Comparison of ENCODE assay signal across 27 cellular contexts in the genomic region with DNA sequence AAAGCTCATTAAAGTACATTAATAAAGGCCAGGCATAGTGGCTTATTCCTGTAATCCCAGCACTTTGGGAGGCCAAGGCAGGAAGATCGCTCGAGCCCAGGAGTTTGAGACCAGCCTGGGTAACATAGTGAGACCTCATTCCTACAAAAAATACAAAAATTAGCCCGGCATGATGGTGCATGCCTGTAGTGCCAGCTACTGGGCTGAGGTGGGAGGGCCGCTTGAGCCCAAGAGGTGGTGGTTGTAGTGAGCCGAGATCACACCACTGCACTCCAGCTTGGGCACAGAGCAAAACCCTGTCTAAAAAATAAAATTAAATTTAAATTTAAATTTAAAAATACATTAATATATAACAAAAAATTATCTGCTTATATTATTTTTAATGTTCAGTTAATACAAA. TPM values are rescaled to one million over a fixed set of nuclear protein-coding genes. Genes with fewer than 3 reads are reported as not detected.
DNase-seq lines count a peak whose midpoint lies in the region; ATAC-seq, FAIRE-seq and TF ChIP-seq lines count a peak whose summit lies in the region.
"Had no signal": no experiment of that assay in that cellular context is flagged by ENCODE, and none has a peak within 500 bp of the region (broad histone marks: within the 10 kb centered on the region; RNA-seq: fewer than 3 reads in every experiment).

No MANE protein-coding gene starts in this region.

- H3K27ac ChIP-seq in K562 (ENCODE audit: extremely low read depth, low read depth, low read length) (no peak overlapping the region), endothelial cell of umbilical vein (ENCODE audit: insufficient read depth, low read depth, low read length) (no peak overlapping the region), neural progenitor cell (no peak overlapping the region)
- H3K27ac ChIP-seq: A549; BLaER1 treated with 17β-estradiol and CSF1 and Interleukin-3, amounts not matched to agents 10 nM and 100 nM; GM23248 had no signal

- H3F3A ChIP-seq in Loucy (ENCODE audit: low read depth) (0 out of 2 replicates have a peak, but pooled peaks cover 5% of the 10 kb centered on the region), neural progenitor cell (ENCODE audit: low read depth) (no peaks in the 10 kb centered on the region)

- dilution Hi-C loops in endothelial cell of umbilical vein (cut with MboI; ENCODE audit: extremely low pct_ligation_motif_present, low sequenced_read_pairs) = no loop called here

- H2AFZ ChIP-seq in Loucy (ENCODE audit: low read length) (no peak overlapping the region), K562 (ENCODE audit: low read depth, low read length) (no peak overlapping the region), endothelial cell of umbilical vein (ENCODE audit: low read depth, low read length) (no peak overlapping the region), neural progenitor cell (replicated peaks) (no peak overlapping the region)
- H2AFZ ChIP-seq: GM23248 had no signal

- no peaks in the 10 kb centered on the region for H3K79me2 ChIP-seq in Loucy (ENCODE audit: insufficient read depth, low read length)
- no peaks in the 10 kb centered on the region for H3K79me2 ChIP-seq in K562 (ENCODE audit: control insufficient read depth, insufficient read depth, low read length)
- no peaks in the 10 kb centered on the region for H3K79me2 ChIP-seq in endothelial cell of umbilical vein (ENCODE audit: control insufficient read depth, insufficient read depth, low read length)
- no peaks in the 10 kb centered on the region for H3K79me2 ChIP-seq in neural progenitor cell (ENCODE audit: low read depth)

- DNase-seq in K562 (ENCODE audit: extremely low read depth in 1 of 4, low spot score in 3 of 4) (no peak), endothelial cell of umbilical vein (ENCODE audit: low read depth, low spot score) (no peak), neural progenitor cell (ENCODE audit: low spot score) (no peak), NCI-H1694 (lab: John Stamatoyannopoulos, UW) (no peak)
- DNase-seq in activated CD4-positive, alpha-beta T cell treated with anti-CD3 and anti-CD28 coated beads for 4 hours = no peak
- DNase-seq: 8988T; ACHN; AML-193; BE2C; CD4-positive, alpha-beta T cell; CD8-positive, alpha-beta memory T cell; DMS 273 treated with DMSO at 0.1 percent for 48 hours; DMS79; EL; GDM1; GM23248; HFFc6 had no signal

- POLR2A ChIA-PET in K562 (lab: Yijun Ruan, JAX) = interaction anchor here (0.8 kb wide), 1 partner anchor 44 kb away, joined by 3 read pairs; no protein-coding TSS in a partner anchor
- POLR2A ChIA-PET in endothelial cell of umbilical vein (lab: Charles Lee) = no interaction called here

- no peak overlapping the region for H3K4me2 ChIP-seq in Loucy (ENCODE audit: low read depth, low read length, poor library complexity, severe bottlenecking)
- H3K4me2 ChIP-seq in K562 (ENCODE audit: insufficient read depth, low read length) = no peak overlapping the region
- no peak overlapping the region for H3K4me2 ChIP-seq in endothelial cell of umbilical vein (ENCODE audit: insufficient read depth, low read length)
- no peak overlapping the region for H3K4me2 ChIP-seq in neural progenitor cell
- H3K4me2 ChIP-seq: A549; BLaER1 treated with 17β-estradiol and CSF1 and Interleukin-3, amounts not matched to agents 10 nM and 100 nM had no signal

- no peaks in the 10 kb centered on the region for H3K27me3 Mint-ChIP-seq in neural progenitor cell (ENCODE audit: insufficient read depth, low read depth)

- peaks cover 15% of the 10 kb centered on the region for H3K4me1 ChIP-seq in Loucy (ENCODE audit: insufficient read depth, low read length, poor library complexity, severe bottlenecking)
- H3K4me1 ChIP-seq in K562 (replicated peaks in 1 of 2; ENCODE audit: control insufficient read depth in 2 of 2, insufficient read depth in 2 of 2, low read length in 2 of 2) = no peaks in the 10 kb centered on the region
- no peaks in the 10 kb centered on the region for H3K4me1 ChIP-seq in endothelial cell of umbilical vein (ENCODE audit: control insufficient read depth, extremely low read depth, insufficient read depth, low read length)
- no peaks in the 10 kb centered on the region for H3K4me1 ChIP-seq in neural progenitor cell
- H3K4me1 ChIP-seq: BE2C; BLaER1 treated with 17β-estradiol and CSF1 and Interleukin-3, amounts not matched to agents 10 nM and 100 nM; HAP-1 had no signal

- H4K20me1 ChIP-seq in Loucy (ENCODE audit: insufficient read depth, low read length, poor library complexity, severe bottlenecking) (no peaks in the 10 kb centered on the region), K562 (replicated peaks; ENCODE audit: control insufficient read depth, insufficient read depth, low read length) (no peaks in the 10 kb centered on the region), endothelial cell of umbilical vein (replicated peaks; ENCODE audit: control insufficient read depth, extremely low read depth, insufficient read depth, low read length) (no peaks in the 10 kb centered on the region), neural progenitor cell (ENCODE audit: low read depth) (no peaks in the 10 kb centered on the region)
- H4K20me1 ChIP-seq: BLaER1 treated with 17β-estradiol and CSF1 and Interleukin-3, amounts not matched to agents 10 nM and 100 nM had no signal

- H3K27ac Mint-ChIP-seq in neural progenitor cell = no peak overlapping the region
- H3K27ac Mint-ChIP-seq: CD14-positive monocyte; CD4-positive, alpha-beta T cell; CD8-positive, alpha-beta memory T cell; HFFc6 had no signal

- intact Hi-C loops in K562 (cut with micrococcal nuclease) = no loop called here
- intact Hi-C loops in endothelial cell of umbilical vein (cut with micrococcal nuclease) = no loop called here

- H3K9me3 ChIP-seq in Loucy (ENCODE audit: insufficient read depth, low read depth, low read length) (no peaks in the 10 kb centered on the region; the same call in 1 of the 2 replicates), K562 (replicated peaks; ENCODE audit: control insufficient read depth, insufficient read depth, low read depth, low read length) (no peaks in the 10 kb centered on the region), endothelial cell of umbilical vein (replicated peaks; ENCODE audit: control insufficient read depth, insufficient read depth, low read length) (no peaks in the 10 kb centered on the region), neural progenitor cell (ENCODE audit: low read depth) (no peaks in the 10 kb centered on the region)
- H3K9me3 ChIP-seq: BE2C had no signal

- H3K4me3 Mint-ChIP-seq in neural progenitor cell = no peak overlapping the region
- H3K4me3 Mint-ChIP-seq: CD14-positive monocyte; CD4-positive, alpha-beta T cell; CD8-positive, alpha-beta memory T cell; HFFc6 had no signal

- H3K36me3 ChIP-seq in Loucy (ENCODE audit: insufficient read depth, low read length) (no peaks in the 10 kb centered on the region), K562 (ENCODE audit: control insufficient read depth, insufficient read depth, low read length) (no peaks in the 10 kb centered on the region), endothelial cell of umbilical vein (ENCODE audit: control insufficient read depth in 2 of 2, extremely low read depth in 1 of 2, insufficient read depth in 2 of 2, low read length in 2 of 2) (no peaks in the 10 kb centered on the region), neural progenitor cell (no peaks in the 10 kb centered on the region)
- H3K36me3 ChIP-seq: BE2C; BLaER1 treated with 17β-estradiol and CSF1 and Interleukin-3, amounts not matched to agents 10 nM and 100 nM; HAP-1 had no signal

- BruUV-seq in K562 (replicated peaks; lab: Mats Ljungman, UMichigan) (no TSS peak), endothelial cell of umbilical vein (replicated peaks; lab: Mats Ljungman, UMichigan) (no TSS peak)

- ATAC-seq in K562 (no peak), GM21737 (IDR thresholded peaks at IDR 0.05; ENCODE audit: unreplicated experiment) (no peak)
- ATAC-seq: A549, GM12878 had no signal

- TF ChIP-seq POLR2A in K562 (conservative IDR thresholded peaks at IDR 0.05) (no peak), endothelial cell of umbilical vein (IDR thresholded peaks at IDR 0.05; ENCODE audit: low read depth, low read length) (no peak)

- H3K4me1 Mint-ChIP-seq in neural progenitor cell = no peaks in the 10 kb centered on the region
- H3K4me1 Mint-ChIP-seq: CD8-positive, alpha-beta memory T cell had no signal

- TF ChIP-seq RAD21 in K562 (CRISPR knock-in tag; conservative IDR thresholded peaks at IDR 0.05 in 1 of 2, IDR thresholded peaks at IDR 0.05 in 1 of 2) = no peak

- H3K9me2 ChIP-seq in Loucy (replicated peaks; ENCODE audit: low read depth, low read length) = no peaks in the 10 kb centered on the region

- CTCF ChIA-PET in K562 (lab: Yijun Ruan, JAX; ENCODE audit: low intra/inter-chr PET ratio) (no interaction called here), endothelial cell of umbilical vein (lab: Charles Lee) (no interaction called here)

- H3K9me1 ChIP-seq in K562 (ENCODE audit: control insufficient read depth, insufficient read depth, low read length) = no peaks in the 10 kb centered on the region
- no peaks in the 10 kb centered on the region for H3K9me1 ChIP-seq in endothelial cell of umbilical vein (replicated peaks; ENCODE audit: control insufficient read depth, extremely low read depth, insufficient read depth, low read length)

- 0% methylated on average over 5 of the region's 5 CpGs for WGBS in K562 (ENCODE audit: insufficient coverage, low coverage, missing lambda C conversion rate)

- H3K4me3 ChIP-seq in Loucy (ENCODE audit: low read length, poor library complexity, severe bottlenecking) (no peak overlapping the region), K562 (no peak overlapping the region), endothelial cell of umbilical vein (replicated peaks in 1 of 3; ENCODE audit: insufficient read depth in 1 of 3, low read depth in 1 of 3, low read length in 3 of 3) (no peak overlapping the region), neural progenitor cell (no peak overlapping the region)
- H3K4me3 ChIP-seq: A549; BLaER1 treated with 17β-estradiol and CSF1 and Interleukin-3, amounts not matched to agents 10 nM and 100 nM; GM12878; GM23248; HAP-1 had no signal

- no peaks in the 10 kb centered on the region for H3K36me3 Mint-ChIP-seq in neural progenitor cell
- H3K36me3 Mint-ChIP-seq: CD14-positive monocyte; CD8-positive, alpha-beta memory T cell had no signal

- H3K9me3 Mint-ChIP-seq in neural progenitor cell = no peaks in the 10 kb centered on the region

- 0 out of 2 replicates have a peak, but pooled peaks have one; percentile 13 for TF ChIP-seq CTCF in Loucy (conservative IDR thresholded peaks at IDR 0.05; ENCODE audit: low read length)
- TF ChIP-seq CTCF in K562 (IDR thresholded peaks at IDR 0.05 in 2 of 3, conservative IDR thresholded peaks at IDR 0.05 in 1 of 3; ENCODE audit: insufficient read depth in 2 of 3, low read depth in 1 of 3, low read length in 3 of 3) = no peak
- no peak for TF ChIP-seq CTCF in endothelial cell of umbilical vein (IDR thresholded peaks at IDR 0.05; ENCODE audit: extremely low read depth in 1 of 2, insufficient read depth in 1 of 2, low read depth in 1 of 2, low read length in 2 of 2)
- peak; percentile 23 for TF ChIP-seq CTCF in neural progenitor cell (IDR thresholded peaks at IDR 0.05)

- TF ChIP-seq EP300 in K562 (IDR thresholded peaks at IDR 0.05; ENCODE audit: low read length) = no peak

- in situ Hi-C loops in K562 (cut with MboI) = no loop called here

- FAIRE-seq in K562 (lab: Jason Lieb, UNC) = no peak
- peak; percentile 4 for FAIRE-seq in endothelial cell of umbilical vein (lab: Jason Lieb, UNC)
- FAIRE-seq: A549, D721Med, GM12878, GM19239 had no signal

- H3K27me3 ChIP-seq in Loucy (ENCODE audit: insufficient read depth, low read length, poor library complexity, severe bottlenecking) (no peaks in the 10 kb centered on the region), K562 (ENCODE audit: control insufficient read depth in 2 of 2, insufficient read depth in 2 of 2, low read length in 2 of 2) (no peaks in the 10 kb centered on the region), endothelial cell of umbilical vein (ENCODE audit: control insufficient read depth in 2 of 2, insufficient read depth in 2 of 2, low read length in 2 of 2) (no peaks in the 10 kb centered on the region), neural progenitor cell (no peaks in the 10 kb centered on the region)
- H3K27me3 ChIP-seq: BE2C; BLaER1 treated with 17β-estradiol and CSF1 and Interleukin-3, amounts not matched to agents 10 nM and 100 nM had no signal

- H3K9ac ChIP-seq in Loucy (ENCODE audit: low read depth, low read length, poor library complexity, severe bottlenecking) (no peak overlapping the region), K562 (ENCODE audit: insufficient read depth in 1 of 2, low read depth in 2 of 2, low read length in 2 of 2) (no peak overlapping the region), endothelial cell of umbilical vein (replicated peaks; ENCODE audit: extremely low read depth, insufficient read depth, low read length) (no peak overlapping the region), neural progenitor cell (no peak overlapping the region)
- H3K9ac ChIP-seq: BLaER1 treated with 17β-estradiol and CSF1 and Interleukin-3, amounts not matched to agents 10 nM and 100 nM; GM23248 had no signal

RNA-seq across cellular contexts. Expression of gene TAS2R39, which starts 7.1 kb away (rescaled TPM):
- total RNA-seq in K562 (2011; cell fraction: chromatin; rRNA removed; ENCODE audit: low replicate concordance) = not detected in 2 replicates
- not detected in 2 replicates for total RNA-seq in K562 (2011; cell fraction: nucleolus; rRNA removed)
- not detected in 2 replicates for total RNA-seq in K562 (2011; cell fraction: nucleoplasm; rRNA removed)
- total RNA-seq in K562 (2014; rRNA removed) = not detected in 2 replicates
- total RNA-seq in K562 (2014; rRNA removed; fragmentation: Illumina TruSeq; extraction: Trizol) = not detected in 2 replicates
- not detected in 2 replicates for total RNA-seq in K562 (2015; rRNA removed; fragmentation: Illumina TruSeq; extraction: Trizol)
- not detected in 2 replicates for total RNA-seq in K562 (2021)
- polyA plus RNA-seq in K562 (2011; rRNA removed) = not detected in 2 replicates
- not detected in 2 replicates for polyA plus RNA-seq in K562 (2011; cell fraction: cytosol; rRNA removed)
- polyA plus RNA-seq in K562 (2011; cell fraction: nucleus; rRNA removed) = not detected in 2 replicates
- not detected in 2 replicates for polyA plus RNA-seq in K562 (2012)
- polyA plus RNA-seq in K562 (2014; fragmentation: Illumina TruSeq; extraction: Trizol) = not detected in 2 replicates
- polyA plus RNA-seq in K562 (2014; fragmentation: Nextera tagmentation; extraction: Ambion mirVana) = not detected
- not detected in 2 replicates for polyA plus RNA-seq in K562 (2014; rRNA removed)
- not detected in 2 replicates for polyA minus RNA-seq in K562 (2011; rRNA and poly(A)+ RNA removed)
- not detected in 2 replicates for polyA minus RNA-seq in K562 (2011; cell fraction: cytosol; rRNA and poly(A)+ RNA removed)
- not detected in 2 replicates for polyA minus RNA-seq in K562 (2011; cell fraction: nucleus; rRNA and poly(A)+ RNA removed)
- not detected in 2 replicates for total RNA-seq in endothelial cell of umbilical vein
- not detected in 2 replicates for polyA plus RNA-seq in endothelial cell of umbilical vein
- polyA plus RNA-seq in endothelial cell of umbilical vein (2011; cell fraction: cytosol; rRNA removed) = not detected in 2 replicates
- polyA plus RNA-seq in endothelial cell of umbilical vein (2011; cell fraction: nucleus; rRNA removed) = not detected in 2 replicates
- polyA plus RNA-seq in endothelial cell of umbilical vein (2012) = not detected in 2 replicates
- polyA minus RNA-seq in endothelial cell of umbilical vein = not detected in 2 replicates
- polyA minus RNA-seq in endothelial cell of umbilical vein (2011; cell fraction: cytosol; rRNA and poly(A)+ RNA removed) = not detected
- polyA minus RNA-seq in endothelial cell of umbilical vein (2011; cell fraction: nucleus; rRNA and poly(A)+ RNA removed) = not detected in 2 replicates
- not detected in 2 replicates for total RNA-seq in neural progenitor cell (ENCODE audit: low replicate concordance)
- total RNA-seq: CD4-positive, alpha-beta T cell; CD8-positive, alpha-beta memory T cell; GM12878; GM23248; H4; HFFc6 had no signal
- polyA plus RNA-seq: A549; CD14-positive monocyte; CD8-positive, alpha-beta memory T cell; GM12878; GM23248 had no signal

RNA-seq across cellular contexts. Expression of gene PIP, which starts 44.3 kb away (rescaled TPM):
- total RNA-seq in K562 (2011; cell fraction: chromatin; rRNA removed; ENCODE audit: low replicate concordance) = not detected in 2 replicates
- not detected in 2 replicates for total RNA-seq in K562 (2011; cell fraction: nucleolus; rRNA removed)
- total RNA-seq in K562 (2011; cell fraction: nucleoplasm; rRNA removed) = not detected in 2 replicates
- total RNA-seq in K562 (2014; rRNA removed) (not detected in 2 replicates), K562 (2014; rRNA removed; fragmentation: Illumina TruSeq; extraction: Trizol) (not detected in 2 replicates), K562 (2015; rRNA removed; fragmentation: Illumina TruSeq; extraction: Trizol) (not detected in 2 replicates), K562 (2021) (not detected in 2 replicates), endothelial cell of umbilical vein (not detected in 2 replicates), neural progenitor cell (ENCODE audit: low replicate concordance) (not detected in 2 replicates)
- polyA plus RNA-seq in K562 (2011; rRNA removed) (not detected in 2 replicates), K562 (2014; fragmentation: Illumina TruSeq; extraction: Trizol) (not detected in 2 replicates), K562 (2014; fragmentation: Nextera tagmentation; extraction: Ambion mirVana) (not detected), K562 (2014; rRNA removed) (not detected in 2 replicates), endothelial cell of umbilical vein (not detected in 2 replicates)
- not detected in 2 replicates for polyA plus RNA-seq in K562 (2011; cell fraction: cytosol; rRNA removed)
- polyA plus RNA-seq in K562 (2011; cell fraction: nucleus; rRNA removed) = not detected in 2 replicates
- polyA plus RNA-seq in K562 (2012) = not detected in 2 replicates
- not detected in 2 replicates for polyA minus RNA-seq in K562 (2011; rRNA and poly(A)+ RNA removed)
- polyA minus RNA-seq in K562 (2011; cell fraction: cytosol; rRNA and poly(A)+ RNA removed) = not detected in 2 replicates
- not detected in 2 replicates for polyA minus RNA-seq in K562 (2011; cell fraction: nucleus; rRNA and poly(A)+ RNA removed)
- polyA plus RNA-seq in endothelial cell of umbilical vein (2011; cell fraction: cytosol; rRNA removed) = not detected in 2 replicates
- polyA plus RNA-seq in endothelial cell of umbilical vein (2011; cell fraction: nucleus; rRNA removed) = not detected in 2 replicates
- polyA plus RNA-seq in endothelial cell of umbilical vein (2012) = not detected in 2 replicates
- polyA minus RNA-seq in endothelial cell of umbilical vein = not detected in 2 replicates
- polyA minus RNA-seq in endothelial cell of umbilical vein (2011; cell fraction: cytosol; rRNA and poly(A)+ RNA removed) = not detected
- polyA minus RNA-seq in endothelial cell of umbilical vein (2011; cell fraction: nucleus; rRNA and poly(A)+ RNA removed) = not detected in 2 replicates
- total RNA-seq: CD4-positive, alpha-beta T cell; CD8-positive, alpha-beta memory T cell; GM12878; GM23248; H4; HFFc6 had no signal
- polyA plus RNA-seq: CD14-positive monocyte; CD8-positive, alpha-beta memory T cell; GM12878; GM23248 had no signal

RNA-seq across cellular contexts. Expression of gene TAS2R40, which starts 45.7 kb away (rescaled TPM):
- total RNA-seq in K562 (2011; cell fraction: chromatin; rRNA removed; ENCODE audit: low replicate concordance) = not detected in 2 replicates
- not detected in 2 replicates for total RNA-seq in K562 (2011; cell fraction: nucleolus; rRNA removed)
- not detected in 2 replicates for total RNA-seq in K562 (2011; cell fraction: nucleoplasm; rRNA removed)
- total RNA-seq in K562 (2014; rRNA removed) = not detected in 2 replicates
- not detected in 2 replicates for total RNA-seq in K562 (2014; rRNA removed; fragmentation: Illumina TruSeq; extraction: Trizol)
- total RNA-seq in K562 (2015; rRNA removed; fragmentation: Illumina TruSeq; extraction: Trizol) = not detected in 2 replicates
- not detected in 2 replicates for total RNA-seq in K562 (2021)
- polyA plus RNA-seq in K562 (2011; rRNA removed) = not detected in 2 replicates
- not detected in 2 replicates for polyA plus RNA-seq in K562 (2011; cell fraction: cytosol; rRNA removed)
- not detected in 2 replicates for polyA plus RNA-seq in K562 (2011; cell fraction: nucleus; rRNA removed)
- not detected in 2 replicates for polyA plus RNA-seq in K562 (2012)
- not detected in 2 replicates for polyA plus RNA-seq in K562 (2014; fragmentation: Illumina TruSeq; extraction: Trizol)
- not detected for polyA plus RNA-seq in K562 (2014; fragmentation: Nextera tagmentation; extraction: Ambion mirVana)
- polyA plus RNA-seq in K562 (2014; rRNA removed) = not detected in 2 replicates
- not detected in 2 replicates for polyA minus RNA-seq in K562 (2011; rRNA and poly(A)+ RNA removed)
- polyA minus RNA-seq in K562 (2011; cell fraction: cytosol; rRNA and poly(A)+ RNA removed) = not detected in 2 replicates
- not detected in 2 replicates for polyA minus RNA-seq in K562 (2011; cell fraction: nucleus; rRNA and poly(A)+ RNA removed)
- total RNA-seq in endothelial cell of umbilical vein = not detected in 2 replicates
- not detected in 2 replicates for polyA plus RNA-seq in endothelial cell of umbilical vein
- polyA plus RNA-seq in endothelial cell of umbilical vein (2011; cell fraction: cytosol; rRNA removed) = not detected in 2 replicates
- not detected in 2 replicates for polyA plus RNA-seq in endothelial cell of umbilical vein (2011; cell fraction: nucleus; rRNA removed)
- polyA plus RNA-seq in endothelial cell of umbilical vein (2012) = not detected in 2 replicates
- not detected in 2 replicates for polyA minus RNA-seq in endothelial cell of umbilical vein
- polyA minus RNA-seq in endothelial cell of umbilical vein (2011; cell fraction: cytosol; rRNA and poly(A)+ RNA removed) = not detected
- polyA minus RNA-seq in endothelial cell of umbilical vein (2011; cell fraction: nucleus; rRNA and poly(A)+ RNA removed) = not detected in 2 replicates
- not detected in 2 replicates for total RNA-seq in neural progenitor cell (ENCODE audit: low replicate concordance)
- total RNA-seq: CD4-positive, alpha-beta T cell; CD8-positive, alpha-beta memory T cell; GM12878; GM23248; H4; HFFc6 had no signal
- polyA plus RNA-seq: A549; CD8-positive, alpha-beta memory T cell; GM12878; GM23248 had no signal

Comparison
In these comparisons a context has a peak if more than half of its experiments do, and no peak if none do; other contexts are left out.
1. CTCF ChIP-seq: peak in Loucy (single experiment) and neural progenitor cell (single experiment); none in K562 (0 of 3) and endothelial cell of umbilical vein (0 of 2).